Comparison of ENCODE assay signal across 1 cellular context in genomic region chr10:11213156-11213555, GRCh38.
TF ChIP-seq lines count a peak whose summit lies in the region.

No MANE protein-coding gene starts in this region.

TF ChIP-seq in GM12878, 131 proteins besides CTCF, POLR2A, EP300 and RAD21 (continued from another document):
- no peak for TF ChIP-seq RELA (IDR thresholded peaks at IDR 0.05; ENCODE audit: borderline replicate concordance, partially characterized antibody)
- no peak for TF ChIP-seq E2F8 (IDR thresholded peaks at IDR 0.05; ENCODE audit: low read depth, partially characterized antibody)
- TF ChIP-seq ZNF592 (IDR thresholded peaks at IDR 0.05): no peak
- no peak for TF ChIP-seq SMAD1 (IDR thresholded peaks at IDR 0.05; ENCODE audit: low read depth, partially characterized antibody)
- no peak for TF ChIP-seq SKIL (IDR thresholded peaks at IDR 0.05; ENCODE audit: low read depth, poor library complexity, severe bottlenecking)
